Comparison of ENCODE assay signal across 1 cellular context in the genomic region with DNA sequence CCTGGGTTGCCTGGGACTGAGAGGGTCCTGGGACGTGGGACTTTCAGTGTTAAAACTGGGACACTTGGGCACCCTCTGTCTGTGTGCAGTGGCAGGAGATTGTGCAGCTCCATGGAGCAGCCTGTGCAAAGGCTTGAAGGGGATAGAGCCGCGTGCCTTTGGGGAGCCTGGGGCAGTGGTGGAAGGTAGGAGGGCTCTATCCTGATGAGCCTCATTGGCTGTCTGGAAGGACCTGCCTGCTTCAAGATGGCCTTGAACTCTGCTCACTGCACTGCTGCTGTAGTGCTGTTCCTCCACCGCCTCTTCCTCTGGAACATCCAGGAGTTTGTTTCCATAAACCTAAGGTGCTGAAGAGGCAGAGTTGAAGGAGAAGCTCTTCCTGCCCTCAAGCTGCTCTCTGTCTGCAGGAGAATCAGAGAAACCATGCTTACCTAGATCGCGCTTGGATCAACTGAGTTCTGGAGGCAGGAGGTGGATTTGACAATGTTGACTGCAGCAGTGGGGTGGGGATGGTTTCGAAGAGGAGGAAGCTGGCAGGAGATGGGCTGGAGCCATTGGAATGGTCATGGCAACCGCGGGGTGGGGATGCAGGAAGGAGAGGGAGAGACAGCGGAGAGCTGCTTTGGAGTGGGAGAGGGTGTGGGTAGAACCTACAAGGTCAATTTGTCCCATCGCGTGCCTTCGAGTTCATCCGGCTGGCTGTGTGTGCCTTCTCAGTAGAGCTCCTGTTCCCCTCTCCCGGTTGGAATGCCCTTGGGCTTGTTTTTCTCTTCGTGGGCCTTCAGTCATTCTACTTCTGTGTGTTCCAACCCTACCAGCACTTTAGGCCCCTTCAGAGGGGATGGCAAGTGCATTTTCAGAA.
TF ChIP-seq lines count a peak whose summit lies in the region.

No MANE protein-coding gene starts in this region.

TF ChIP-seq in HepG2, 621 proteins besides CTCF, POLR2A, EP300 and RAD21 (continued from another document and continues in another):
- TF ChIP-seq, protein P1, sequence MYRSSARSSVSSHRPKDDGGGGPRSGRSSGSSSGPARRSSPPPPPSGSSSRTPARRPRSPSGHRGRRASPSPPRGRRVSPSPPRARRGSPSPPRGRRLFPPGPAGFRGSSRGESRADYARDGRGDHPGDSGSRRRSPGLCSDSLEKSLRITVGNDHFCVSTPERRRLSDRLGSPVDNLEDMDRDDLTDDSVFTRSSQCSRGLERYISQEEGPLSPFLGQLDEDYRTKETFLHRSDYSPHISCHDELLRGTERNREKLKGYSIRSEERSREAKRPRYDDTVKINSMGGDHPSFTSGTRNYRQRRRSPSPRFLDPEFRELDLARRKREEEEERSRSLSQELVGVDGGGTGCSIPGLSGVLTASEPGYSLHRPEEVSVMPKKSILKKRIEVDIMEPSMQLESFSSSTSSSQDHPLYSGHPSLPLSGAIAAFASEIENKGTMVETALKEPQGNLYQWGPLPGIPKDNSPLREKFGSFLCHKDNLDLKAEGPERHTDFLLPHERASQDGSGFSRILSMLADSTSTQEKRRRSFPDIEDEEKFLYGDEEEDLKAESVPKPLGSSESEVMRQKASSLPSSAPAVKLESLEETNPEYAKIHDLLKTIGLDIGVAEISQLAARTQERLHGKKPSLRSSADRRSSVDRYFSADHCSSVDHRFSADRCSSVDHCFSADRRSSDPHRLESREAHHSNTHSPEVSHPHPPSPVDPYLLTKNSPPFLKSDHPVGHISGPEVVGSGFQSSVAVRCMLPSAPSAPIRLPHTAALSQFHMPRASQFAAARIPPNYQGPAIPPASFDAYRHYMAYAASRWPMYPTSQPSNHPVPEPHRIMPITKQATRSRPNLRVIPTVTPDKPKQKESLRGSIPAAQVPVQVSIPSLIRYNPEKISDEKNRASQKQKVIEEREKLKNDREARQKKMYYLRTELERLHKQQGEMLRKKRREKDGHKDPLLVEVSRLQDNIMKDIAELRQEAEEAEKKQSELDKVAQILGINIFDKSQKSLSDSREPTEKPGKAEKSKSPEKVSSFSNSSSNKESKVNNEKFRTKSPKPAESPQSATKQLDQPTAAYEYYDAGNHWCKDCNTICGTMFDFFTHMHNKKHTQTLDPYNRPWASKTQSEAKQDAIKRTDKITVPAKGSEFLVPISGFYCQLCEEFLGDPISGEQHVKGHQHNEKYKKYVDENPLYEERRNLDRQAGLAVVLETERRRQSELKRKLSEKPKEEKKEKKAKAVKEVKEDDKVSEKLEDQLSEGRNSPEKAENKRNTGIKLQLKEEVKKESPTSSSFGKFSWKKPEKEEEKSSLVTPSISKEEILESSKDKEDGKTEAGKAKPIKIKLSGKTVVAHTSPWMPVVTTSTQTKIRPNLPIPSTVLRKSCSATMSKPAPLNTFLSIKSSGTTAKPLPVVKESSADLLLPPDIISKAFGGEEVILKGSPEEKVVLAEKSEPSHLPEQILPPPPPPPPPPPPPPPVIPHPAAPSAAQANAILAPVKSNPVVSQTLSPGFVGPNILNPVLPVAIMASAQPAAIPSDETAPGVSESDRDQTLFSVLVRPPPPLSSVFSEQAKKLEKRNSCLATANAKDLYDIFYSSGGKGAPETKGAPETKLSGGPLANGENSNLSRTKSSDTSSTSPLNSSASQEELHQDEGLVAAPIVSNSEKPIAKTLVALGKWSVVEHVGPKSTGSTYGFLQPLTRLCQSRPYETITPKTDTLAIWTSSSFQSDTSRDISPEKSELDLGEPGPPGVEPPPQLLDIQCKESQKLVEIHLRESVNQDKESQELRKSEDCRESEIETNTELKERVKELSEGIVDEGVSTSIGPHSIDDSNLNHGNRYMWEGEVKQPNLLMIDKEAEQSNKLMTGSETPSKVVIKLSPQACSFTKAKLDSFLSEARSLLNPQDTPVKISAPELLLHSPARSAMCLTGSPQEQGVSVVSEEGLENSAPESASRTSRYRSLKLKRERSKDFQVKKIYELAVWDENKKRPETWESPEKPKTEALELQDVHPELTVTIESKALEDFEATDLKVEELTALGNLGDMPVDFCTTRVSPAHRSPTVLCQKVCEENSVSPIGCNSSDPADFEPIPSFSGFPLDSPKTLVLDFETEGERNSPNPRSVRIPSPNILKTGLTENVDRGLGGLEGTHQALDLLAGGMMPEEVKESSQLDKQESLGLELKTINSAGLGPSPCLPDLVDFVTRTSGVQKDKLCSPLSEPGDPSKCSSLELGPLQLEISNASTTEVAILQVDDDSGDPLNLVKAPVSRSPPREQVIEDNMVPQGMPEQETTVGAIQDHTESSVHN (CRISPR knock-in tag; IDR thresholded peaks at IDR 0.05), result no peak
- TF ChIP-seq, protein P2, sequence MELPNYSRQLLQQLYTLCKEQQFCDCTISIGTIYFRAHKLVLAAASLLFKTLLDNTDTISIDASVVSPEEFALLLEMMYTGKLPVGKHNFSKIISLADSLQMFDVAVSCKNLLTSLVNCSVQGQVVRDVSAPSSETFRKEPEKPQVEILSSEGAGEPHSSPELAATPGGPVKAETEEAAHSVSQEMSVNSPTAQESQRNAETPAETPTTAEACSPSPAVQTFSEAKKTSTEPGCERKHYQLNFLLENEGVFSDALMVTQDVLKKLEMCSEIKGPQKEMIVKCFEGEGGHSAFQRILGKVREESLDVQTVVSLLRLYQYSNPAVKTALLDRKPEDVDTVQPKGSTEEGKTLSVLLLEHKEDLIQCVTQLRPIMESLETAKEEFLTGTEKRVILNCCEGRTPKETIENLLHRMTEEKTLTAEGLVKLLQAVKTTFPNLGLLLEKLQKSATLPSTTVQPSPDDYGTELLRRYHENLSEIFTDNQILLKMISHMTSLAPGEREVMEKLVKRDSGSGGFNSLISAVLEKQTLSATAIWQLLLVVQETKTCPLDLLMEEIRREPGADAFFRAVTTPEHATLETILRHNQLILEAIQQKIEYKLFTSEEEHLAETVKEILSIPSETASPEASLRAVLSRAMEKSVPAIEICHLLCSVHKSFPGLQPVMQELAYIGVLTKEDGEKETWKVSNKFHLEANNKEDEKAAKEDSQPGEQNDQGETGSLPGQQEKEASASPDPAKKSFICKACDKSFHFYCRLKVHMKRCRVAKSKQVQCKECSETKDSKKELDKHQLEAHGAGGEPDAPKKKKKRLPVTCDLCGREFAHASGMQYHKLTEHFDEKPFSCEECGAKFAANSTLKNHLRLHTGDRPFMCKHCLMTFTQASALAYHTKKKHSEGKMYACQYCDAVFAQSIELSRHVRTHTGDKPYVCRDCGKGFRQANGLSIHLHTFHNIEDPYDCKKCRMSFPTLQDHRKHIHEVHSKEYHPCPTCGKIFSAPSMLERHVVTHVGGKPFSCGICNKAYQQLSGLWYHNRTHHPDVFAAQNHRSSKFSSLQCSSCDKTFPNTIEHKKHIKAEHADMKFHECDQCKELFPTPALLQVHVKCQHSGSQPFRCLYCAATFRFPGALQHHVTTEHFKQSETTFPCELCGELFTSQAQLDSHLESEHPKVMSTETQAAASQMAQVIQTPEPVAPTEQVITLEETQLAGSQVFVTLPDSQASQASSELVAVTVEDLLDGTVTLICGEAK (IDR thresholded peaks at IDR 0.05), result no peak
- TF ChIP-seq, protein P2 (CRISPR knock-in tag; IDR thresholded peaks at IDR 0.05), result no peak
- TF ChIP-seq, protein P3, sequence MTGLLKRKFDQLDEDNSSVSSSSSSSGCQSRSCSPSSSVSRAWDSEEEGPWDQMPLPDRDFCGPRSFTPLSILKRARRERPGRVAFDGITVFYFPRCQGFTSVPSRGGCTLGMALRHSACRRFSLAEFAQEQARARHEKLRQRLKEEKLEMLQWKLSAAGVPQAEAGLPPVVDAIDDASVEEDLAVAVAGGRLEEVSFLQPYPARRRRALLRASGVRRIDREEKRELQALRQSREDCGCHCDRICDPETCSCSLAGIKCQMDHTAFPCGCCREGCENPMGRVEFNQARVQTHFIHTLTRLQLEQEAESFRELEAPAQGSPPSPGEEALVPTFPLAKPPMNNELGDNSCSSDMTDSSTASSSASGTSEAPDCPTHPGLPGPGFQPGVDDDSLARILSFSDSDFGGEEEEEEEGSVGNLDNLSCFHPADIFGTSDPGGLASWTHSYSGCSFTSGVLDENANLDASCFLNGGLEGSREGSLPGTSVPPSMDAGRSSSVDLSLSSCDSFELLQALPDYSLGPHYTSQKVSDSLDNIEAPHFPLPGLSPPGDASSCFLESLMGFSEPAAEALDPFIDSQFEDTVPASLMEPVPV (CRISPR knock-in tag; IDR thresholded peaks at IDR 0.05), result no peak
- TF ChIP-seq ZNF441 (CRISPR knock-in tag; IDR thresholded peaks at IDR 0.05; ENCODE audit: borderline replicate concordance) (no peak), MBD4 (IDR thresholded peaks at IDR 0.05; ENCODE audit: borderline replicate concordance, low read length) (no peak), SP2 (CRISPR knock-in tag; IDR thresholded peaks at IDR 0.05) (no peak), ZBTB44 (CRISPR knock-in tag; IDR thresholded peaks at IDR 0.05) (no peak), ZNF747 (CRISPR knock-in tag; IDR thresholded peaks at IDR 0.05; ENCODE audit: borderline replicate concordance) (0 out of 2 replicates have a peak, but pooled peaks have one; percentile 1)
- TF ChIP-seq, protein P4, sequence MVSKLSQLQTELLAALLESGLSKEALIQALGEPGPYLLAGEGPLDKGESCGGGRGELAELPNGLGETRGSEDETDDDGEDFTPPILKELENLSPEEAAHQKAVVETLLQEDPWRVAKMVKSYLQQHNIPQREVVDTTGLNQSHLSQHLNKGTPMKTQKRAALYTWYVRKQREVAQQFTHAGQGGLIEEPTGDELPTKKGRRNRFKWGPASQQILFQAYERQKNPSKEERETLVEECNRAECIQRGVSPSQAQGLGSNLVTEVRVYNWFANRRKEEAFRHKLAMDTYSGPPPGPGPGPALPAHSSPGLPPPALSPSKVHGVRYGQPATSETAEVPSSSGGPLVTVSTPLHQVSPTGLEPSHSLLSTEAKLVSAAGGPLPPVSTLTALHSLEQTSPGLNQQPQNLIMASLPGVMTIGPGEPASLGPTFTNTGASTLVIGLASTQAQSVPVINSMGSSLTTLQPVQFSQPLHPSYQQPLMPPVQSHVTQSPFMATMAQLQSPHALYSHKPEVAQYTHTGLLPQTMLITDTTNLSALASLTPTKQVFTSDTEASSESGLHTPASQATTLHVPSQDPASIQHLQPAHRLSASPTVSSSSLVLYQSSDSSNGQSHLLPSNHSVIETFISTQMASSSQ (IDR thresholded peaks at IDR 0.05; ENCODE audit: low read depth), result no peak
- TF ChIP-seq, protein P4 (CRISPR knock-in tag; IDR thresholded peaks at IDR 0.05; ENCODE audit: borderline replicate concordance), result no peak
